11 cellular contexts compared by ENCODE assay signal in the genomic region with DNA sequence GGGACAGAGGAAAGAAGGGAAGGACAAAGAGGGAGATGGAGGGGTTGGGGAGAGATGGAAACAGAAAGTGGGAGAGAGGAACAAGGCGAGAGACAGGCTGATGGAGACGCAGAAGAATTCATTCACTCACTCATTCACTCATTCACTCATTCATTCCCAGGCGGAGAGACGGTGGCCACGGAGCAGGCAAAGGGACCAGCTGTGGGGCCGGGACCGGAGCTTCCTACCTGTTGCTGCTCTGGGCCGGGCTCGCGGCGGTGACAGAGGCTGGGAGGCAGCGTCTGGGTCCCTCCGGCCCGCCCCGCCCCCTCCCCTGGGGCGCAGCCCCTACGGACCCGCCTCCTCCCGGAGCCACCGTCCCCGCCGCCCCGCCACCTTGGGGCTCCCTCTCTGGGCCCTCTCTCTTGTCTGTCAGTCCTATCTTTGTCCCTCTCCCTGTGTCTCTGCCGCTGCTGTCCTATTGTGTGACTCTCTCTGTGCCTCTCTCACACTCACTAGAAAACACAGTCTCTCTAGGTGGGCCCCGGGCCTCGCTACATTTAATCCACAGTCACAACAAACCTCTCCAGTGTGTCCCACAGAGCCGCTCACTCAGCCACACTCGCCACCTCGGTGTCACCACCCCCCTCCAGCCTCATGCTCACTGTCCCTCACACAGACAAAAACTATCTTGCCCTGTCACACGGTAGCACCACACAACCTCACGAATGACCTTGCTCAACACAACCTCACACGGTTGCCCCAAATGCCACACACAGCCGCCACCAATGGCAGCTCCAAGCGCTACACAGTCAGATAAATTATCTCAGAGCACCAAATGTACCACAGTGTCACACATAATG. TPM values are rescaled to one million over a fixed set of nuclear protein-coding genes. Genes with fewer than 3 reads are reported as not detected.
DNase-seq lines count a peak whose midpoint lies in the region; ATAC-seq and TF ChIP-seq lines count a peak whose summit lies in the region.
"Had no signal": no experiment of that assay in that cellular context is flagged by ENCODE, and none has a peak within 500 bp of the region (broad histone marks: within the 10 kb centered on the region; RNA-seq: fewer than 3 reads in every experiment).

GNG8 (minus strand) TSS at position 283 of the 842 bp plus-strand sequence. CDS start 1,520 bp downstream, outside the sequence.

- peaks cover 14% of the 10 kb centered on the region for H3K4me1 Mint-ChIP-seq in activated naive CD4-positive, alpha-beta T cell treated with anti-CD3 and anti-CD28 coated beads, Interleukin-2, amount 50 U/mL, for 24 hours
- peaks cover 18% of the 10 kb centered on the region for H3K4me1 Mint-ChIP-seq in T-helper 2 cell treated with Interferon-gamma antibody and Interleukin-4, amounts not matched to agents 5 μg/mL and 100 μg/mL, for 36 hours (ENCODE audit: low read depth)
- peaks cover 18% of the 10 kb centered on the region for H3K4me1 Mint-ChIP-seq in stimulated activated naive CD8-positive, alpha-beta T cell treated with anti-CD3 and anti-CD28 coated beads, Interleukin-15, amount 100 ng/mL, for 72 hours

- H3K4me1 ChIP-seq in iPS DF 6.9 (ENCODE audit: control insufficient read depth, insufficient read depth, low read length) (peaks cover 5% of the 10 kb centered on the region; the same call in 1 of the 2 replicates), colonic mucosa (peaks cover 19% of the 10 kb centered on the region)

- H3K27ac ChIP-seq in iPS DF 6.9 (ENCODE audit: low read length), result no peak within 1 kb of the TSS
- no peak within 1 kb of the TSS for H3K27ac ChIP-seq in colonic mucosa
- H3K27ac ChIP-seq: PC-9, thoracic aorta had no signal

- no peaks in the 10 kb centered on the region for H3K36me3 ChIP-seq in iPS DF 6.9 (ENCODE audit: control insufficient read depth, insufficient read depth, low read length)
- no peaks in the 10 kb centered on the region for H3K36me3 ChIP-seq in colonic mucosa
- H3K36me3 ChIP-seq: thoracic aorta had no signal

- DNase-seq in activated naive CD4-positive, alpha-beta T cell treated with anti-CD3 and anti-CD28 coated beads, Interleukin-2, amount 50 U/mL, for 16 hours, result no peak
- no peak for DNase-seq in T-helper 2 cell treated with Interferon-gamma antibody and Interleukin-4, amounts not matched to agents 5 μg/mL and 100 μg/mL, for 36 hours (ENCODE audit: low spot score)
- DNase-seq in iPS DF 6.9 (ENCODE audit: low read depth, low spot score), result no peak
- DNase-seq in stimulated activated naive CD8-positive, alpha-beta T cell treated with anti-CD3 and anti-CD28 coated beads, Interleukin-15, amount 100 ng/mL, for 72 hours, result no peak
- no peak for DNase-seq in NCI-H2107 treated with DMSO at 0.1 percent for 48 hours (lab: John Stamatoyannopoulos, UW; ENCODE audit: unreplicated experiment)
- DNase-seq in colonic mucosa, result no peak
- DNase-seq: PC-9 had no signal

- ATAC-seq in stimulated activated naive CD8-positive, alpha-beta T cell treated with anti-CD3 and anti-CD28 coated beads, Interleukin-15, amount 100 ng/mL, for 72 hours, result no peak
- ATAC-seq in HG02571 (IDR thresholded peaks at IDR 0.05; ENCODE audit: unreplicated experiment), result no peak

- intact Hi-C loops in colonic mucosa (cut with DNase I), result no loop called here

- no CpG with 5 or more reads among the region's 34 CpGs for WGBS in iPS DF 6.9 (ENCODE audit: insufficient coverage, insufficient read length)

- TF ChIP-seq CTCF in colonic mucosa (IDR thresholded peaks at IDR 0.05), result no peak

- H3K9ac ChIP-seq in colonic mucosa (ENCODE audit: low read depth in 2 of 2, low read length in 2 of 2), result no peak within 1 kb of the TSS

- H3K9me3 ChIP-seq in iPS DF 6.9 (ENCODE audit: control insufficient read depth, insufficient read depth, low read length) (no peaks in the 10 kb centered on the region), colonic mucosa (no peaks in the 10 kb centered on the region)
- H3K9me3 ChIP-seq: thoracic aorta had no signal

- peak within 1 kb of the TSS; percentile 51; the same call in 1 of the 2 replicates for H3K4me3 ChIP-seq in iPS DF 6.9 (ENCODE audit: low read length)
- H3K4me3 ChIP-seq in colonic mucosa, result no peak within 1 kb of the TSS

- peak within 1 kb of the TSS; percentile 52 for H3K27ac Mint-ChIP-seq in activated naive CD4-positive, alpha-beta T cell treated with anti-CD3 and anti-CD28 coated beads, Interleukin-2, amount 50 U/mL, for 24 hours
- no peak within 1 kb of the TSS for H3K27ac Mint-ChIP-seq in T-helper 2 cell treated with Interferon-gamma antibody and Interleukin-4, amounts not matched to agents 5 μg/mL and 100 μg/mL, for 36 hours
- H3K27ac Mint-ChIP-seq in stimulated activated naive CD8-positive, alpha-beta T cell treated with anti-CD3 and anti-CD28 coated beads, Interleukin-15, amount 100 ng/mL, for 72 hours, result peak within 1 kb of the TSS; percentile 34 to 57
- H3K27ac Mint-ChIP-seq: activated naive CD4-positive, alpha-beta T cell treated with anti-CD3 and anti-CD28 coated beads, Interleukin-2, amount 50 U/mL, for 72 hours had no signal

- no peaks in the 10 kb centered on the region for H3K27me3 Mint-ChIP-seq in activated naive CD4-positive, alpha-beta T cell treated with anti-CD3 and anti-CD28 coated beads, Interleukin-2, amount 50 U/mL, for 24 hours
- peaks cover 11% of the 10 kb centered on the region for H3K27me3 Mint-ChIP-seq in T-helper 2 cell treated with Interferon-gamma antibody and Interleukin-4, amounts not matched to agents 5 μg/mL and 100 μg/mL, for 36 hours (ENCODE audit: low read depth)
- H3K27me3 Mint-ChIP-seq in stimulated activated naive CD8-positive, alpha-beta T cell treated with anti-CD3 and anti-CD28 coated beads, Interleukin-15, amount 100 ng/mL, for 72 hours, result peaks cover 8% of the 10 kb centered on the region

- no peaks in the 10 kb centered on the region for H3K9me3 Mint-ChIP-seq in activated naive CD4-positive, alpha-beta T cell treated with anti-CD3 and anti-CD28 coated beads, Interleukin-2, amount 50 U/mL, for 24 hours
- H3K9me3 Mint-ChIP-seq in T-helper 2 cell treated with Interferon-gamma antibody and Interleukin-4, amounts not matched to agents 5 μg/mL and 100 μg/mL, for 36 hours, result no peaks in the 10 kb centered on the region
- no peaks in the 10 kb centered on the region for H3K9me3 Mint-ChIP-seq in stimulated activated naive CD8-positive, alpha-beta T cell treated with anti-CD3 and anti-CD28 coated beads, Interleukin-15, amount 100 ng/mL, for 72 hours
- H3K9me3 Mint-ChIP-seq: activated naive CD4-positive, alpha-beta T cell treated with anti-CD3 and anti-CD28 coated beads, Interleukin-2, amount 50 U/mL, for 72 hours had no signal

- H3K4me3 Mint-ChIP-seq in activated naive CD4-positive, alpha-beta T cell treated with anti-CD3 and anti-CD28 coated beads, Interleukin-2, amount 50 U/mL, for 24 hours, result peak within 1 kb of the TSS; percentile 56
- peak within 1 kb of the TSS; percentile 40 for H3K4me3 Mint-ChIP-seq in T-helper 2 cell treated with Interferon-gamma antibody and Interleukin-4, amounts not matched to agents 5 μg/mL and 100 μg/mL, for 36 hours
- peak within 1 kb of the TSS; percentile 82 to 88 for H3K4me3 Mint-ChIP-seq in stimulated activated naive CD8-positive, alpha-beta T cell treated with anti-CD3 and anti-CD28 coated beads, Interleukin-15, amount 100 ng/mL, for 72 hours

- H3K27me3 ChIP-seq in iPS DF 6.9 (ENCODE audit: control insufficient read depth, insufficient read depth, low read length) (peaks cover 19% of the 10 kb centered on the region; the same call in 1 of the 2 replicates), colonic mucosa (peaks cover 36% of the 10 kb centered on the region)

- no peaks in the 10 kb centered on the region for H3K36me3 Mint-ChIP-seq in activated naive CD4-positive, alpha-beta T cell treated with anti-CD3 and anti-CD28 coated beads, Interleukin-2, amount 50 U/mL, for 24 hours
- H3K36me3 Mint-ChIP-seq in T-helper 2 cell treated with Interferon-gamma antibody and Interleukin-4, amounts not matched to agents 5 μg/mL and 100 μg/mL, for 36 hours (ENCODE audit: low read depth), result no peaks in the 10 kb centered on the region

RNA-seq across cellular contexts. Expression of gene GNG8, which starts in this region (rescaled TPM):
- not detected for total RNA-seq in colonic mucosa
- total RNA-seq: PC-9, thoracic aorta had no signal
